In genomic region chr9:113269355-113269754, GRCh38 we compare ENCODE assay signal across 14 cellular contexts. TPM values are rescaled to one million over a fixed set of nuclear protein-coding genes. Genes with fewer than 3 reads are reported as not detected.
"Had no signal": no experiment of that assay in that cellular context is flagged by ENCODE, and none has a peak within 500 bp of the region (broad histone marks: within the 10 kb centered on the region; RNA-seq: fewer than 3 reads in every experiment).

No MANE protein-coding gene starts in this region.

- DNase-seq: amygdala, body of pancreas, caudate nucleus, colonic mucosa, heart right ventricle, left cardiac atrium, naive B cell, ovary, SJCRH30 had no signal

- ATAC-seq: body of pancreas, gastroesophageal sphincter, heart right ventricle, left cardiac atrium, sciatic nerve had no signal

- H3K27ac ChIP-seq: body of pancreas, colonic mucosa, gastroesophageal sphincter, heart right ventricle, neural progenitor cell, ovary, SJCRH30 had no signal

- H3K27ac Mint-ChIP-seq: neural progenitor cell had no signal

- H3K36me3 ChIP-seq: ovary had no signal

- H3K4me3 Mint-ChIP-seq: naive B cell, neural progenitor cell had no signal

- H3K27me3 Mint-ChIP-seq: naive B cell had no signal

- H3K9me3 Mint-ChIP-seq: neural progenitor cell had no signal

- H3K27me3 ChIP-seq: body of pancreas, colonic mucosa, gastroesophageal sphincter, heart right ventricle, neural progenitor cell, ovary, SJCRH30 had no signal

- H3K9me3 ChIP-seq: body of pancreas, colonic mucosa, gastroesophageal sphincter, heart right ventricle, ovary, SJCRH30 had no signal

- H3K4me3 ChIP-seq: body of pancreas, colonic mucosa, gastroesophageal sphincter, heart right ventricle, neural progenitor cell, ovary, SJCRH30 had no signal

RNA-seq across cellular contexts. Expression of gene RNF183, which starts 33.8 kb away (rescaled TPM):
- total RNA-seq: body of pancreas, left cardiac atrium, lung microvascular endothelial cell, pulmonary artery endothelial cell, sciatic nerve, SJCRH30 had no signal
